Comparison of ENCODE assay signal across 1 cellular context in genomic region chr19:55175117-55175867, GRCh38.
TF ChIP-seq lines count a peak whose summit lies in the region.

No MANE protein-coding gene starts in this region.

TF ChIP-seq in K562, 482 proteins besides CTCF, POLR2A, EP300 and RAD21 (continued from another document):
- TF ChIP-seq MGA (IDR thresholded peaks at IDR 0.05) (peak; percentile 97), SMAD4 (CRISPR knock-in tag; conservative IDR thresholded peaks at IDR 0.05) (0 out of 2 replicates have a peak, but pooled peaks have one; percentile 35), ZNF639 (CRISPR knock-in tag; conservative IDR thresholded peaks at IDR 0.05 in 1 of 2, IDR thresholded peaks at IDR 0.05 in 1 of 2) (0 out of 4 replicates have a peak, but pooled peaks of 1 of the 2 experiments have one; percentile 44), KDM1A (IDR thresholded peaks at IDR 0.05) (no peak), NFIC (IDR thresholded peaks at IDR 0.05) (peak; percentile 32; the same call in 1 of the 2 replicates), CEBPG (CRISPR knock-in tag; IDR thresholded peaks at IDR 0.05) (peak; percentile 37; the same call in 1 of the 2 replicates), CEBPG (tag; conservative IDR thresholded peaks at IDR 0.05 in 1 of 2, IDR thresholded peaks at IDR 0.05 in 1 of 2) (no peak), ZFP36 (IDR thresholded peaks at IDR 0.05; ENCODE audit: low read depth, low read length, partially characterized antibody) (no peak), ATF3 (IDR thresholded peaks at IDR 0.05) (peak; percentile 81), ATF3 (CRISPR knock-in tag; conservative IDR thresholded peaks at IDR 0.05) (peak; percentile 71; the same call in 1 of the 2 replicates), ZBTB8A (IDR thresholded peaks at IDR 0.05; ENCODE audit: partially characterized antibody) (no peak), ARID2 (IDR thresholded peaks at IDR 0.05) (no peak), RBM17 (IDR thresholded peaks at IDR 0.05; ENCODE audit: borderline replicate concordance, low read depth, low read length) (no peak), EGR1 (conservative IDR thresholded peaks at IDR 0.05) (0 out of 2 replicates have a peak, but pooled peaks have one; percentile 2), MEIS2 (IDR thresholded peaks at IDR 0.05; ENCODE audit: partially characterized antibody) (peak; percentile 54), E2F6 (IDR thresholded peaks at IDR 0.05; ENCODE audit: borderline replicate concordance in 1 of 2, extremely low read depth in 1 of 2, insufficient read depth in 1 of 2, insufficient read length in 1 of 2, low read depth in 1 of 2, low read length in 1 of 2, poor library complexity in 1 of 2, severe bottlenecking in 1 of 2) (peak; percentile 91 to 96), ARID4B (CRISPR knock-in tag; IDR thresholded peaks at IDR 0.05) (peak; percentile 84), L3MBTL2 (IDR thresholded peaks at IDR 0.05) (peak; percentile 95), HSF4 (CRISPR knock-in tag; IDR thresholded peaks at IDR 0.05; ENCODE audit: borderline replicate concordance) (no peak), NR4A1 (CRISPR knock-in tag; IDR thresholded peaks at IDR 0.05) (no peak), NR4A1 (tag; IDR thresholded peaks at IDR 0.05) (0 out of 2 replicates have a peak, but pooled peaks have one; percentile 47), ZNF224 (CRISPR knock-in tag; IDR thresholded peaks at IDR 0.05) (no peak), MBD2 (IDR thresholded peaks at IDR 0.05; ENCODE audit: borderline replicate concordance, low read depth) (peak; percentile 36; the same call in 1 of the 2 replicates), ZC3H4 (CRISPR knock-in tag; IDR thresholded peaks at IDR 0.05; ENCODE audit: borderline replicate concordance) (no peak), CEBPB (tag; IDR thresholded peaks at IDR 0.05) (no peak), ZNF830 (CRISPR knock-in tag; IDR thresholded peaks at IDR 0.05) (no peak)
